In genomic region chr19:16470541-16470910, GRCh38 we compare ENCODE assay signal across 8 cellular contexts. TPM values are rescaled to one million over a fixed set of nuclear protein-coding genes. Genes with fewer than 3 reads are reported as not detected.
DNase-seq lines count a peak whose midpoint lies in the region; ATAC-seq and TF ChIP-seq lines count a peak whose summit lies in the region.

No MANE protein-coding gene starts in this region.

- H3K27me3 ChIP-seq in HL-60 (ENCODE audit: insufficient read depth, poor library complexity, severe bottlenecking) (no peaks in the 10 kb centered on the region), body of pancreas (no peaks in the 10 kb centered on the region), sigmoid colon (no peaks in the 10 kb centered on the region)

- H3K4me3 ChIP-seq in AG10803 (ENCODE audit: low read length) (peak overlapping the region; percentile 74), HL-60 (replicated peaks; ENCODE audit: insufficient read depth, low read length) (peak overlapping the region; percentile 74), body of pancreas (no peak overlapping the region), sigmoid colon (peak overlapping the region in 2 of 4 donors; percentile 99)

- peaks cover 0 to 3% (median 0%) of the 10 kb centered on the region in 3 donors for H3K9me3 ChIP-seq in body of pancreas
- H3K9me3 ChIP-seq in sigmoid colon, result peaks cover 0 to 2% (median 0%) of the 10 kb centered on the region in 4 donors

- no peak for TF ChIP-seq POLR2A in body of pancreas (IDR thresholded peaks at IDR 0.05)
- TF ChIP-seq POLR2A in sigmoid colon (IDR thresholded peaks at IDR 0.05), result no peak

- peaks cover 29% of the 10 kb centered on the region for H3K4me1 Mint-ChIP-seq in mesothelial cell of epicardium

- H3K4me3 Mint-ChIP-seq in mesothelial cell of epicardium, result peak overlapping the region; percentile 86

- WGBS in body of pancreas, 2 donors, result 10 to 18% methylated on average over 7 of the region's 7 CpGs
- 25 to 53% methylated on average over 7 of the region's 7 CpGs for WGBS in sigmoid colon, 2 donors

- DNase-seq in AG10803 (ENCODE audit: low read depth) (peak; percentile 54), HL-60 (ENCODE audit: low read depth in 1 of 2, low spot score in 1 of 2) (no peak), body of pancreas (no peak), mesothelial cell of epicardium (ENCODE audit: low spot score in 2 of 2, unreplicated experiment in 2 of 2) (no peak), NCI-H1930 (lab: John Stamatoyannopoulos, UW) (no peak), amniotic stem cell (lab: John Stamatoyannopoulos, UW) (no peak), sigmoid colon (no peak), H4 (ENCODE audit: low spot score) (no peak)

- peaks cover 28% of the 10 kb centered on the region for H3K4me1 ChIP-seq in body of pancreas
- peaks cover 0 to 39% (median 26%) of the 10 kb centered on the region in 4 donors for H3K4me1 ChIP-seq in sigmoid colon

- intact Hi-C loops in body of pancreas (cut with DNase I) (no loop called here), sigmoid colon (cut with DNase I) (loop anchor here (5.0 kb wide), 1 partner anchor 633 kb away; no protein-coding TSS in a partner anchor)

- no peak for TF ChIP-seq EP300 in sigmoid colon (IDR thresholded peaks at IDR 0.05)

- H3K9me3 Mint-ChIP-seq in mesothelial cell of epicardium, result no peaks in the 10 kb centered on the region

- ATAC-seq in body of pancreas, result no peak

- no peak overlapping the region for H3K27ac ChIP-seq in HL-60 (replicated peaks)
- H3K27ac ChIP-seq in body of pancreas, result peak overlapping the region in 3 of 4 donors; percentile 67 to 86 (median 79)
- H3K27ac ChIP-seq in sigmoid colon, result peak overlapping the region in 1 of 4 donors; percentile 91

- no peaks in the 10 kb centered on the region for H3K36me3 Mint-ChIP-seq in mesothelial cell of epicardium

- no peaks in the 10 kb centered on the region for H3K27me3 Mint-ChIP-seq in mesothelial cell of epicardium (ENCODE audit: low read depth)

- H3K27ac Mint-ChIP-seq in mesothelial cell of epicardium, result peak overlapping the region; percentile 91

- no peak for TF ChIP-seq CTCF in AG10803 (conservative IDR thresholded peaks at IDR 0.05; ENCODE audit: low read length)
- no peak for TF ChIP-seq CTCF in HL-60 (IDR thresholded peaks at IDR 0.05; ENCODE audit: insufficient read depth, low read length)
- no peak for TF ChIP-seq CTCF in body of pancreas (IDR thresholded peaks at IDR 0.05)
- no peak for TF ChIP-seq CTCF in mesothelial cell of epicardium (IDR thresholded peaks at IDR 0.05; ENCODE audit: unreplicated experiment)
- TF ChIP-seq CTCF in sigmoid colon (IDR thresholded peaks at IDR 0.05), result no peak

- no peaks in the 10 kb centered on the region for H3K36me3 ChIP-seq in body of pancreas (replicated peaks in 1 of 2; ENCODE audit: insufficient read depth in 1 of 2, low read depth in 2 of 2)
- H3K36me3 ChIP-seq in sigmoid colon, result no peaks in the 10 kb centered on the region

RNA-seq across cellular contexts. Expression of gene EPS15L1, which starts 1.2 kb away (rescaled TPM):
- total RNA-seq in body of pancreas, result 10 to 100 TPM in 1 of 2 donors, 1 to 10 TPM in 1; 9.1 to 20.8 TPM
- 53.8 to 60.3 TPM (median 54.7 TPM) in 3 replicates for total RNA-seq in mesothelial cell of epicardium
- 10 to 100 TPM; 15.0 to 38.2 (median 17.9) TPM for total RNA-seq in sigmoid colon
- 10 to 100 TPM; 14.4 to 25.6 (median 15.7) TPM for polyA plus RNA-seq in sigmoid colon
- total RNA-seq in H4 (2014; rRNA removed; shearing (Covaris generic)), result 6.7 and 8.5 TPM in 2 replicates

RNA-seq across cellular contexts. Expression of gene CALR3, which starts 25.4 kb away (rescaled TPM):
- total RNA-seq in body of pancreas (not detected), mesothelial cell of epicardium (not detected in 3 replicates), sigmoid colon (not detected)
- not detected for polyA plus RNA-seq in sigmoid colon
- total RNA-seq in H4 (2014; rRNA removed; shearing (Covaris generic)), result 0.08 and 0.47 TPM in 2 replicates

RNA-seq across cellular contexts. Expression of gene C19orf44, which starts 25.7 kb away (rescaled TPM):
- total RNA-seq in body of pancreas (10 to 100 TPM in 1 of 2 donors, 1 to 10 TPM in 1; 4.9 to 14.8 TPM), mesothelial cell of epicardium (6.0 to 7.3 TPM (median 6.4 TPM) in 3 replicates), sigmoid colon (1 to 10 TPM; 3.8 to 10.0 (median 5.7) TPM)
- polyA plus RNA-seq in sigmoid colon, result 1 to 10 TPM; 1.8 to 3.8 (median 1.8) TPM
- total RNA-seq in H4 (2014; rRNA removed; shearing (Covaris generic)), result 6.7 and 7.7 TPM in 2 replicates

Comparison
In these comparisons a context has a peak if more than half of its experiments do, and no peak if none do; other contexts are left out.
1. H3K4me3 ChIP-seq: peak in AG10803 (single experiment) and HL-60 (single experiment); none in body of pancreas (0 of 2).